8 cellular contexts compared by ENCODE assay signal in genomic region chr17:19384723-19385391, GRCh38. TPM values are rescaled to one million over a fixed set of nuclear protein-coding genes. Genes with fewer than 3 reads are reported as not detected.
DNase-seq lines count a peak whose midpoint lies in the region; ATAC-seq, FAIRE-seq and TF ChIP-seq lines count a peak whose summit lies in the region.

No MANE protein-coding gene starts in this region.

- intact Hi-C loops in Right ventricle myocardium superior (cut with DNase I) (no loop called here), gastrocnemius medialis (cut with DNase I; ENCODE audit: low total_unique reads) (no loop called here)
- intact Hi-C loops in naive thymus-derived CD4-positive, alpha-beta T cell (cut with micrococcal nuclease) = no loop called here

- H3K27me3 Mint-ChIP-seq in GM23338 (ENCODE audit: insufficient read depth, low read depth, poor library complexity) = peaks cover 8% of the 10 kb centered on the region
- peaks cover 0 to 16% (median 0%) of the 10 kb centered on the region in 5 donors for H3K27me3 Mint-ChIP-seq in naive thymus-derived CD4-positive, alpha-beta T cell

- POLR2A ChIA-PET in naive thymus-derived CD4-positive, alpha-beta T cell (lab: Charles Lee) = no interaction called here

- peaks cover 15% of the 10 kb centered on the region for H3K79me2 ChIP-seq in GM23338 (replicated peaks; ENCODE audit: insufficient read depth)

- TF ChIP-seq CTCF in GM23338 (conservative IDR thresholded peaks at IDR 0.05; ENCODE audit: low read depth in 2 of 2) = no peak
- no peak for TF ChIP-seq CTCF in gastrocnemius medialis (IDR thresholded peaks at IDR 0.05 in 4 of 5, conservative IDR thresholded peaks at IDR 0.05 in 1 of 5)

- H3K27ac ChIP-seq in GM23338 (ENCODE audit: low read depth) (no peak overlapping the region), gastrocnemius medialis (peak overlapping the region; percentile 60 to 81 (median 76))
- H3K27ac ChIP-seq in naive thymus-derived CD4-positive, alpha-beta T cell (ENCODE audit: low read depth, low read length) = no peak overlapping the region

- DNase-seq in GM23338 (ENCODE audit: low spot score) (peak; percentile 29), Right ventricle myocardium superior (peak; percentile 95), gastrocnemius medialis (peak; percentile 65 to 89), NCI-H146 (lab: John Stamatoyannopoulos, UW) (no peak), GM12891 (ENCODE audit: insufficient read length, low spot score) (no peak)
- no peak for DNase-seq in naive thymus-derived CD4-positive, alpha-beta T cell

- H3K4me1 ChIP-seq in GM23338 (ENCODE audit: insufficient read depth) = peaks cover 16% of the 10 kb centered on the region
- peaks cover 22 to 44% of the 10 kb centered on the region in 2 donors for H3K4me1 ChIP-seq in gastrocnemius medialis
- H3K4me1 ChIP-seq in naive thymus-derived CD4-positive, alpha-beta T cell (ENCODE audit: control insufficient read depth in 2 of 2, insufficient read depth in 2 of 2, low read length in 2 of 2) = no peaks in the 10 kb centered on the region

- peak; percentile 6 for ATAC-seq in GM23338
- peak; percentile 5; the same call in 1 of the 3 replicates for ATAC-seq in SK-N-SH treated with all-trans-retinoic acid at 6 μM for 48 hours
- ATAC-seq in Right ventricle myocardium superior (ENCODE audit: poor library complexity) = peak; percentile 70
- peak; percentile 34 to 56 for ATAC-seq in gastrocnemius medialis
- ATAC-seq in GM19455 (IDR thresholded peaks at IDR 0.05; ENCODE audit: unreplicated experiment) = no peak
- no peak for ATAC-seq in naive thymus-derived CD4-positive, alpha-beta T cell

- H4K20me1 ChIP-seq in GM23338 (replicated peaks; ENCODE audit: insufficient read depth) = peaks cover 7% of the 10 kb centered on the region; the same call in 1 of the 2 replicates

- H3K36me3 Mint-ChIP-seq in GM23338 (ENCODE audit: low read depth) = peaks cover 58% of the 10 kb centered on the region
- peaks cover 0 to 30% (median 10%) of the 10 kb centered on the region in 5 donors for H3K36me3 Mint-ChIP-seq in naive thymus-derived CD4-positive, alpha-beta T cell

- H3K4me3 ChIP-seq in GM23338 (no peak overlapping the region), gastrocnemius medialis (no peak overlapping the region)
- no peak overlapping the region for H3K4me3 ChIP-seq in naive thymus-derived CD4-positive, alpha-beta T cell (ENCODE audit: low read length)

- H3K36me3 ChIP-seq in GM23338 (ENCODE audit: insufficient read depth) (peaks cover 4% of the 10 kb centered on the region), gastrocnemius medialis (peaks cover 0 to 39% of the 10 kb centered on the region in 2 donors)
- peaks cover 0 to 48% (median 0%) of the 10 kb centered on the region in 3 experiments for H3K36me3 ChIP-seq in naive thymus-derived CD4-positive, alpha-beta T cell (ENCODE audit: control insufficient read depth in 2 of 3, insufficient read depth in 3 of 3, low read length in 3 of 3)

- no peaks in the 10 kb centered on the region for H3K9me3 ChIP-seq in gastrocnemius medialis
- H3K9me3 ChIP-seq in naive thymus-derived CD4-positive, alpha-beta T cell (ENCODE audit: control insufficient read depth in 2 of 3, low read length in 3 of 3) = no peaks in the 10 kb centered on the region

- in situ Hi-C loops in gastrocnemius medialis (cut with MboI; ENCODE audit: low sequenced_read_pairs in 4 of 4) = no loop called here

- H3K4me3 Mint-ChIP-seq in GM23338 = no peak overlapping the region
- no peak overlapping the region for H3K4me3 Mint-ChIP-seq in naive thymus-derived CD4-positive, alpha-beta T cell

- peaks cover 16% of the 10 kb centered on the region for H3F3A ChIP-seq in GM23338 (replicated peaks; ENCODE audit: low read depth)

- H2AFZ ChIP-seq in GM23338 = no peak overlapping the region

- H3K9me2 ChIP-seq in GM23338 (ENCODE audit: insufficient read depth) = no peaks in the 10 kb centered on the region

- FAIRE-seq in GM12891 (lab: Jason Lieb, UNC) = no peak

- H3K4me2 ChIP-seq in GM23338 = no peak overlapping the region

- CTCF ChIA-PET in naive thymus-derived CD4-positive, alpha-beta T cell (lab: Charles Lee) = no interaction called here

- peak overlapping the region; percentile 89 for H3K27ac Mint-ChIP-seq in GM23338
- peak overlapping the region in 2 of 9 donors; percentile 43 to 56 for H3K27ac Mint-ChIP-seq in naive thymus-derived CD4-positive, alpha-beta T cell

- H3K27me3 ChIP-seq in GM23338 (ENCODE audit: insufficient read depth) (no peaks in the 10 kb centered on the region), gastrocnemius medialis (no peaks in the 10 kb centered on the region)
- H3K27me3 ChIP-seq in naive thymus-derived CD4-positive, alpha-beta T cell (ENCODE audit: control insufficient read depth in 2 of 2, insufficient read depth in 2 of 2, low read length in 2 of 2) = no peaks in the 10 kb centered on the region

- TF ChIP-seq POLR2A in gastrocnemius medialis (IDR thresholded peaks at IDR 0.05) = peak in 1 of 2 donors; percentile 42
- no peak for TF ChIP-seq POLR2A in GM12891 (IDR thresholded peaks at IDR 0.05; ENCODE audit: low read depth, low read length)

- peaks cover 36% of the 10 kb centered on the region for H3K4me1 Mint-ChIP-seq in GM23338
- peaks cover 0 to 13% (median 6%) of the 10 kb centered on the region in 7 donors for H3K4me1 Mint-ChIP-seq in naive thymus-derived CD4-positive, alpha-beta T cell

- H3K9me3 Mint-ChIP-seq in GM23338 = no peaks in the 10 kb centered on the region; the same call in 2 of the 3 replicates
- peaks cover 0 to 1% (median 0%) of the 10 kb centered on the region in 11 donors for H3K9me3 Mint-ChIP-seq in naive thymus-derived CD4-positive, alpha-beta T cell

TF ChIP-seq in GM23338, 12 proteins besides CTCF, POLR2A, EP300 and RAD21 (continues in another document):
- TF ChIP-seq NANOG (IDR thresholded peaks at IDR 0.05; ENCODE audit: borderline replicate concordance) = no peak
- TF ChIP-seq STAT1 (IDR thresholded peaks at IDR 0.05; ENCODE audit: unreplicated experiment) = no peak

TF ChIP-seq in SK-N-SH treated with all-trans-retinoic acid at 6 μM for 48 hours, 23 proteins besides CTCF, POLR2A, EP300 and RAD21 (continues in another document):
- 0 out of 2 replicates have a peak, but pooled peaks have one; percentile 39 for TF ChIP-seq TCF4 (CRISPR knock-in tag; IDR thresholded peaks at IDR 0.05; ENCODE audit: borderline replicate concordance)
- no peak for TF ChIP-seq ZFP3 (CRISPR knock-in tag; IDR thresholded peaks at IDR 0.05)
- TF ChIP-seq ZNF70 (CRISPR knock-in tag; IDR thresholded peaks at IDR 0.05) = no peak
- no peak for TF ChIP-seq GLIS3 (CRISPR knock-in tag; IDR thresholded peaks at IDR 0.05)
- TF ChIP-seq ARNTL (CRISPR knock-in tag; IDR thresholded peaks at IDR 0.05; ENCODE audit: borderline replicate concordance, low read depth) = no peak

TF ChIP-seq in GM12891, 5 proteins besides CTCF, POLR2A, EP300 and RAD21:
- TF ChIP-seq PAX5 (IDR thresholded peaks at IDR 0.05; ENCODE audit: insufficient read depth, low read length, severe bottlenecking) (no peak), SPI1 (IDR thresholded peaks at IDR 0.05; ENCODE audit: low read depth, low read length) (no peak), POLR2AphosphoS5 (IDR thresholded peaks at IDR 0.05; ENCODE audit: low read depth, low read length) (no peak), TAF1 (IDR thresholded peaks at IDR 0.05; ENCODE audit: low read depth, low read length) (no peak), POU2F2 (IDR thresholded peaks at IDR 0.05; ENCODE audit: low read depth, low read length) (no peak)

RNA-seq across cellular contexts. Expression of gene MFAP4, which starts 2.1 kb away (rescaled TPM):
- total RNA-seq in GM23338 (2014; rRNA removed; shearing (Covaris generic)) = 2.6 and 7.7 TPM in 2 replicates
- 9.4 and 9.7 TPM in 2 replicates for polyA plus RNA-seq in GM23338 (2016; fragmentation: Nextera tagmentation; extraction: Ambion mirVana)
- total RNA-seq in Right ventricle myocardium superior (42.9 TPM), gastrocnemius medialis (10 to 100 TPM; 11.0 to 22.7 (median 14.8) TPM)
- 0.08 TPM for polyA plus RNA-seq in GM12891 (2012; ENCODE audit: low read depth, missing spikeins)
- not detected for total RNA-seq in naive thymus-derived CD4-positive, alpha-beta T cell
- not detected for polyA plus RNA-seq in naive thymus-derived CD4-positive, alpha-beta T cell

RNA-seq across cellular contexts. Expression of gene MAPK7, which starts 6.6 kb away (rescaled TPM):
- 40.8 and 53.1 TPM in 2 replicates for total RNA-seq in GM23338 (2014; rRNA removed; shearing (Covaris generic))
- polyA plus RNA-seq in GM23338 (2016; fragmentation: Nextera tagmentation; extraction: Ambion mirVana) = 15.5 and 15.6 TPM in 2 replicates
- total RNA-seq in Right ventricle myocardium superior = 13.9 TPM
- 10 to 100 TPM in 2 of 4 donors, 1 to 10 TPM in 2; 7.3 to 12.5 (median 10.4) TPM for total RNA-seq in gastrocnemius medialis
- 7.9 TPM for polyA plus RNA-seq in GM12891 (2012; ENCODE audit: low read depth, missing spikeins)
- 10 to 100 TPM; 18.7 to 50.5 (median 28.2) TPM for total RNA-seq in naive thymus-derived CD4-positive, alpha-beta T cell
- polyA plus RNA-seq in naive thymus-derived CD4-positive, alpha-beta T cell = 10 to 100 TPM in 1 of 2 donors, 1 to 10 TPM in 1; 4.3 to 12.9 TPM

RNA-seq across cellular contexts. Expression of gene B9D1, which starts 22.3 kb away (rescaled TPM):
- total RNA-seq in GM23338 (2014; rRNA removed; shearing (Covaris generic)) = 47.2 and 63.5 TPM in 2 replicates
- 28.6 and 35.2 TPM in 2 replicates for polyA plus RNA-seq in GM23338 (2016; fragmentation: Nextera tagmentation; extraction: Ambion mirVana)
- 6.8 TPM for total RNA-seq in Right ventricle myocardium superior
- 10 to 100 TPM in 3 of 4 donors, 1 to 10 TPM in 1; 6.5 to 16.4 (median 14.5) TPM for total RNA-seq in gastrocnemius medialis
- polyA plus RNA-seq in GM12891 (2012; ENCODE audit: low read depth, missing spikeins) = 15.3 TPM
- total RNA-seq in naive thymus-derived CD4-positive, alpha-beta T cell = 1 to 10 TPM in 4 of 5 experiments, under 1 TPM in 1; 0.58 to 5.0 (median 2.4) TPM
- polyA plus RNA-seq in naive thymus-derived CD4-positive, alpha-beta T cell = under 1 TPM in 1 of 2 donors, not detected in 1; 0.58 TPM

RNA-seq across cellular contexts. Expression of gene RNF112, which starts 26.2 kb away (rescaled TPM):
- 1.5 and 4.1 TPM in 2 replicates for total RNA-seq in GM23338 (2014; rRNA removed; shearing (Covaris generic))
- polyA plus RNA-seq in GM23338 (2016; fragmentation: Nextera tagmentation; extraction: Ambion mirVana) = 0.38 and 0.42 TPM in 2 replicates
- 2.2 TPM for total RNA-seq in Right ventricle myocardium superior
- under 1 TPM; 0.51 to 0.98 (median 0.57) TPM for total RNA-seq in gastrocnemius medialis
- polyA plus RNA-seq in GM12891 (2012; ENCODE audit: low read depth, missing spikeins) = not detected
- total RNA-seq in naive thymus-derived CD4-positive, alpha-beta T cell = 1 to 10 TPM in 3 of 5 experiments, under 1 TPM in 2; 0.54 to 2.3 (median 1.5) TPM
- polyA plus RNA-seq in naive thymus-derived CD4-positive, alpha-beta T cell = under 1 TPM in 1 of 2 donors, not detected in 1; 0.15 TPM

Comparison
In these comparisons a context has a peak if more than half of its experiments do, and no peak if none do; other contexts are left out.
1. ATAC-seq: peak in GM23338 (single experiment), SK-N-SH treated with all-trans-retinoic acid at 6 μM for 48 hours (single experiment), Right ventricle myocardium superior (single experiment) and gastrocnemius medialis (2 of 2); none in GM19455 (single experiment) and naive thymus-derived CD4-positive, alpha-beta T cell (single experiment).
2. DNase-seq: peak in GM23338 (single experiment), Right ventricle myocardium superior (single experiment) and gastrocnemius medialis (2 of 2); none in NCI-H146 (single experiment), GM12891 (single experiment) and naive thymus-derived CD4-positive, alpha-beta T cell (0 of 9).
3. H3K27ac ChIP-seq: peak in gastrocnemius medialis (4 of 4); none in GM23338 (single experiment) and naive thymus-derived CD4-positive, alpha-beta T cell (single experiment).